Comparison of ENCODE assay signal across 8 cellular contexts in the genomic region with DNA sequence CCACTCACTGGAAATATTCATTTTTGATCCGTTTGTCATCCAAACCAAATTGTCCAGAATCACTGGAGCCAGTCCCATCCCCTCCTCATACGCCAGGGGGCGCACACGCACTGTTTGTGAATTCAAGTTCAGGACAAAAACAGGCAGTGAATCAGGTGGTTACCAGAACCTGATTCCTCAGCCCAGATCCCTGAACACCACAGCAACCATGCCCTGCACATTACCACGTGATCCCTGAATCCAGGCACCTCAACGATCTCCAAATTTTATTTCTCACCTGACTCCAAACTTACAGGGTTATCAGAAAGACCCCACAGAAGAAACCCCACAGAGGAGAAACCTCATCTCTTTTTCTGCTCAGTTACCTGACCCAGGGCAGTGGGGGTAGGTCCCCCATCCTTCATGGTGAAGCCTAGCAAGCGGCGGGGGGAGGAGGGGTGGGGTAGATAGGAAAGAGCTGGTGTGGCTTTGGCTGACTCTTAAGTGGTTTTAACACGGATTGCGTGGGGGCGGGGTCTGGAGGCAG. TPM values are rescaled to one million over a fixed set of nuclear protein-coding genes. Genes with fewer than 3 reads are reported as not detected.
DNase-seq lines count a peak whose midpoint lies in the region; ATAC-seq and TF ChIP-seq lines count a peak whose summit lies in the region.

No MANE protein-coding gene starts in this region.

- peak; percentile 50 to 66 for ATAC-seq in right cardiac atrium
- ATAC-seq in GM21528 (IDR thresholded peaks at IDR 0.05; ENCODE audit: low FRiP score, unreplicated experiment), result no peak
- ATAC-seq in GM21515 (IDR thresholded peaks at IDR 0.05; ENCODE audit: unreplicated experiment), result no peak

- H3K27me3 ChIP-seq in right cardiac atrium (ENCODE audit: control insufficient read depth, insufficient read depth), result no peaks in the 10 kb centered on the region

- intact Hi-C loops in right cardiac atrium (cut with DNase I), result loop anchor here in 2 of 4 donors (5.0 to 10.0 kb wide), 3 partner anchors 126 to 513 kb away; a partner anchor contains a TSS

- H3K4me1 ChIP-seq in right cardiac atrium (ENCODE audit: control insufficient read depth, insufficient read depth, low read length), result no peaks in the 10 kb centered on the region

- peak; percentile 86 for TF ChIP-seq CTCF in GM12875 (IDR thresholded peaks at IDR 0.05; ENCODE audit: borderline replicate concordance, insufficient read depth, low read depth, low read length)

- no peaks in the 10 kb centered on the region for H3K9me3 ChIP-seq in right cardiac atrium (ENCODE audit: control insufficient read depth, low read length)

- H3K27ac ChIP-seq in right cardiac atrium (ENCODE audit: low read length), result no peak overlapping the region

- DNase-seq in NCI-H1930 (lab: John Stamatoyannopoulos, UW) (peak; percentile 66 to 83), T-helper 2 cell (peak; percentile 49 to 76 (median 68)), amygdala (lab: John Stamatoyannopoulos, UW) (peak in 51 of 56 donors; percentile 18 to 88 (median 59)), right cardiac atrium (peak; percentile 79 to 93 (median 92)), retina (peak; percentile 82)

- WGBS in right cardiac atrium, result 15% methylated on average over 11 of the region's 11 CpGs

- no peak overlapping the region for H3K4me3 ChIP-seq in GM12875 (ENCODE audit: low read depth, low read length)
- no peak overlapping the region for H3K4me3 ChIP-seq in right cardiac atrium (ENCODE audit: low read length)

RNA-seq across cellular contexts. Expression of a gene that starts 1.4 kb away (rescaled TPM):
- total RNA-seq in right cardiac atrium, result 10 to 100 TPM; 11.1 to 19.7 (median 12.7) TPM
- 5.1 TPM for polyA plus RNA-seq in right cardiac atrium

Comparison
In these comparisons a context has a peak if more than half of its experiments do, and no peak if none do; other contexts are left out.
1. ATAC-seq: peak in right cardiac atrium (2 of 2); none in GM21528 (single experiment) and GM21515 (single experiment).
2. Peak in every context shown above with its lines, with median percentiles within 50 percentile points of each other: DNase-seq.